Comparison of ENCODE assay signal across 16 cellular contexts in the genomic region with DNA sequence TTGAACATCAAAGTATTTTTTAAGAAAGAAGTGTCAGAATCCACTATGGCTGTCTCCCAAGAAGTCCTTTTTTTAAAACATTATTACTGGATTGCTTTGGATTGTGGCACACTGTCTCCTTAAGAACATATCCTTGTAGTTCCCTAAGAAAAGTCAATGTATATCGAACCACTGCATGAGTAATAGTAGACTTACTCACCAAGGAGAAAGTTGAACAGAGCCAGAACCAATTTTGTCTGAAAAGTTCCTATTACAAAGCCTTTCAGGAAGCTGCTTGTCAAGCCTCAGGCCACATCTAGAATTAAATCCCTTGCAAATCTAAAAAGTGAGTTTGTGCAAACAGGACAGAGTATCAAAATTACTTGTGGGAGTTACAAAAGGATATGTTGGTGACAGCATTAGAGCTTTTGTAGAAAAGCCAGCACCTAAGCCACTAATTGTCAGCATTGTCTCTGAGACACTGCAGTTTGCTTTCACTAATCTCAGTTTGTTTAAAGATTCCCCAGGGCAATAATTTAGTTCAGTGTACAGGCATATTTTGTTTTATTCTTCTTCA.
DNase-seq lines count a peak whose midpoint lies in the region; ATAC-seq and TF ChIP-seq lines count a peak whose summit lies in the region.
"Had no signal": no experiment of that assay in that cellular context is flagged by ENCODE, and none has a peak within 500 bp of the region (broad histone marks: within the 10 kb centered on the region; RNA-seq: fewer than 3 reads in every experiment).

No MANE protein-coding gene starts in this region.

- no peak overlapping the region for H3K4ac ChIP-seq in neuronal stem cell (ENCODE audit: low read length)

- no peak overlapping the region for H2BK120ac ChIP-seq in neuronal stem cell (ENCODE audit: low read depth, low read length)

- H3K9me3 ChIP-seq in mammary epithelial cell (replicated peaks; ENCODE audit: insufficient read depth, low read length) = no peaks in the 10 kb centered on the region
- no peaks in the 10 kb centered on the region for H3K9me3 ChIP-seq in neuronal stem cell (replicated peaks in 1 of 2; ENCODE audit: control insufficient read depth in 2 of 2, insufficient read depth in 1 of 2, low read depth in 1 of 2, low read length in 2 of 2)
- H3K9me3 ChIP-seq: mucosa of descending colon had no signal

- in situ Hi-C loops in mammary epithelial cell (cut with MboI; ENCODE audit: low sequenced_read_pairs in 2 of 2) = loop anchor here (10.0 kb wide), 1 partner anchor 369 kb away; no protein-coding TSS in a partner anchor

- peaks cover 21% of the 10 kb centered on the region for H3K4me1 ChIP-seq in mammary epithelial cell (ENCODE audit: insufficient read depth, low read length)
- H3K4me1 ChIP-seq in neuronal stem cell (ENCODE audit: control insufficient read depth in 2 of 2, insufficient read depth in 1 of 2, low read depth in 1 of 2, low read length in 2 of 2) = no peaks in the 10 kb centered on the region

- H3K36me3 ChIP-seq in mammary epithelial cell (ENCODE audit: insufficient read depth, low read length) (no peaks in the 10 kb centered on the region), neuronal stem cell (replicated peaks in 1 of 2; ENCODE audit: control insufficient read depth in 2 of 2, insufficient read depth in 2 of 2, low read length in 2 of 2) (no peaks in the 10 kb centered on the region)
- H3K36me3 ChIP-seq: BLaER1 treated with 17β-estradiol and CSF1 and Interleukin-3, amounts not matched to agents 10 nM and 100 nM had no signal

- no peak overlapping the region for H3K18ac ChIP-seq in neuronal stem cell (ENCODE audit: low read length)

- CTCF ChIA-PET in mammary epithelial cell (lab: Charles Lee; ENCODE audit: low non-redundant PET) = no interaction called here

- intact Hi-C loops in mammary epithelial cell (cut with micrococcal nuclease) (no loop called here), posterior vena cava (cut with DNase I) (loop anchor here (1.0 to 5.0 kb wide), 2 partner anchors 19 to 372 kb away; no protein-coding TSS in a partner anchor)

- H4K8ac ChIP-seq in neuronal stem cell (ENCODE audit: low read depth, low read length) = no peak overlapping the region

- no peak overlapping the region for H3K4me3 ChIP-seq in mammary epithelial cell (replicated peaks in 1 of 3; ENCODE audit: insufficient read depth in 1 of 3, low read depth in 2 of 3, low read length in 3 of 3)
- no peak overlapping the region for H3K4me3 ChIP-seq in neuronal stem cell (ENCODE audit: low read length in 2 of 2)
- H3K4me3 ChIP-seq: BLaER1 treated with 17β-estradiol and CSF1 and Interleukin-3, amounts not matched to agents 10 nM and 100 nM; K562; mucosa of descending colon had no signal

- no peaks in the 10 kb centered on the region for H3K27me3 Mint-ChIP-seq in activated T-helper 17 cell treated with anti-CD3 and anti-CD28 coated beads, Interleukin-2, amount 50 U/mL, for 72 hours
- H3K27me3 Mint-ChIP-seq: T-helper 17 cell had no signal

- WGBS in mammary epithelial cell (ENCODE audit: low coverage, missing lambda C conversion rate) = 0% methylated on average over 1 of the region's 1 CpG
- WGBS in neuronal stem cell (ENCODE audit: extremely low coverage in 2 of 2, insufficient read length in 2 of 2, insufficient replicate concordance in 1 of 2), 2 donors = no CpG with 5 or more reads among the region's 1 CpG

- H3K9ac ChIP-seq in mammary epithelial cell (ENCODE audit: insufficient read depth, low read length) (no peak overlapping the region), neuronal stem cell (ENCODE audit: low read depth, low read length, poor library complexity) (no peak overlapping the region)
- H3K9ac ChIP-seq: BLaER1 treated with 17β-estradiol and CSF1 and Interleukin-3, amounts not matched to agents 10 nM and 100 nM had no signal

- no peak for ATAC-seq in activated T-helper 17 cell treated with anti-CD3 and anti-CD28 coated beads, Interleukin-2, amount 50 U/mL, for 72 hours (replicated peaks)
- ATAC-seq in HG03521 (IDR thresholded peaks at IDR 0.05; ENCODE audit: unreplicated experiment) = no peak
- ATAC-seq: K562, mucosa of descending colon, T-helper 17 cell had no signal

- H3K4me2 ChIP-seq in mammary epithelial cell (ENCODE audit: insufficient read depth, low read depth, low read length) = peak overlapping the region; percentile 62
- H3K4me2 ChIP-seq in neuronal stem cell (ENCODE audit: insufficient read depth, low read length, poor library complexity, severe bottlenecking) = no peak overlapping the region
- H3K4me2 ChIP-seq: BLaER1 treated with 17β-estradiol and CSF1 and Interleukin-3, amounts not matched to agents 10 nM and 100 nM had no signal

- no peaks in the 10 kb centered on the region for H3K4me1 Mint-ChIP-seq in activated T-helper 17 cell treated with anti-CD3 and anti-CD28 coated beads, Interleukin-2, amount 50 U/mL, for 72 hours
- H3K4me1 Mint-ChIP-seq: T-helper 17 cell had no signal

- no peak overlapping the region for H4K91ac ChIP-seq in neuronal stem cell (ENCODE audit: low read depth, low read length, poor library complexity)

- no peak overlapping the region for H3K4me3 Mint-ChIP-seq in activated T-helper 17 cell treated with anti-CD3 and anti-CD28 coated beads, Interleukin-2, amount 50 U/mL, for 72 hours
- H3K4me3 Mint-ChIP-seq: T-helper 17 cell had no signal

- no peak overlapping the region for H2BK12ac ChIP-seq in neuronal stem cell (ENCODE audit: low read length)

- no peaks in the 10 kb centered on the region for H4K20me1 ChIP-seq in mammary epithelial cell (ENCODE audit: insufficient read depth, low read length)
- H4K20me1 ChIP-seq: BLaER1 treated with 17β-estradiol and CSF1 and Interleukin-3, amounts not matched to agents 10 nM and 100 nM had no signal

- no peak overlapping the region for H3K14ac ChIP-seq in neuronal stem cell (ENCODE audit: low read length)

- dilution Hi-C loops in mammary epithelial cell (cut with HindIII; ENCODE audit: low sequenced_read_pairs) = no loop called here

- no peak overlapping the region for H3K27ac Mint-ChIP-seq in activated T-helper 17 cell treated with anti-CD3 and anti-CD28 coated beads, Interleukin-2, amount 50 U/mL, for 72 hours
- H3K27ac Mint-ChIP-seq: activated T-helper 2 cell treated with anti-CD3 and anti-CD28 coated beads, Interferon-gamma antibody, Interleukin-2, Interleukin-4, amounts not matched to agents 10 μg/mL and 5 μg/mL and 100 μg/mL, durations not matched to agents 14 hours and 24 hours and 36 hours; T-helper 17 cell had no signal

- TF ChIP-seq CTCF in mammary epithelial cell (conservative IDR thresholded peaks at IDR 0.05 in 1 of 2, IDR thresholded peaks at IDR 0.05 in 1 of 2; ENCODE audit: extremely low read depth in 1 of 2, insufficient read depth in 1 of 2, low read depth in 1 of 2, low read length in 2 of 2) = no peak

- H2AK5ac ChIP-seq in neuronal stem cell (ENCODE audit: low read depth, low read length) = no peak overlapping the region

- no peak overlapping the region for H2BK5ac ChIP-seq in neuronal stem cell (ENCODE audit: low read length)

- peaks cover 3% of the 10 kb centered on the region for H3K9me3 Mint-ChIP-seq in activated T-helper 17 cell treated with anti-CD3 and anti-CD28 coated beads, Interleukin-2, amount 50 U/mL, for 72 hours
- H3K9me3 Mint-ChIP-seq: activated T-helper 2 cell treated with anti-CD3 and anti-CD28 coated beads, Interferon-gamma antibody, Interleukin-2, Interleukin-4, amounts not matched to agents 10 μg/mL and 5 μg/mL and 100 μg/mL, durations not matched to agents 14 hours and 24 hours and 36 hours had no signal

- no TSS peak for BruUV-seq in mammary epithelial cell (replicated peaks; lab: Mats Ljungman, UMichigan)

- H3K27me3 ChIP-seq in mammary epithelial cell (ENCODE audit: insufficient read depth, low read length) (no peaks in the 10 kb centered on the region), neuronal stem cell (ENCODE audit: control insufficient read depth in 3 of 3, insufficient read depth in 3 of 3, low read depth in 1 of 3, low read length in 3 of 3) (no peaks in the 10 kb centered on the region)
- H3K27me3 ChIP-seq: BLaER1 treated with 17β-estradiol and CSF1 and Interleukin-3, amounts not matched to agents 10 nM and 100 nM had no signal

- no peaks in the 10 kb centered on the region for H3K36me3 Mint-ChIP-seq in activated T-helper 17 cell treated with anti-CD3 and anti-CD28 coated beads, Interleukin-2, amount 50 U/mL, for 72 hours (ENCODE audit: low read depth)

- H3K27ac ChIP-seq in mammary epithelial cell (ENCODE audit: insufficient read depth, low read depth, low read length) = peak overlapping the region; percentile 8
- no peak overlapping the region for H3K27ac ChIP-seq in neuronal stem cell (replicated peaks; ENCODE audit: low read length)
- H3K27ac ChIP-seq: BLaER1 treated with 17β-estradiol and CSF1 and Interleukin-3, amounts not matched to agents 10 nM and 100 nM had no signal

- peak; percentile 47 for DNase-seq in COR-L47 (lab: John Stamatoyannopoulos, UW)
- peak; percentile 42 for DNase-seq in NCI-H2081 treated with DMSO at 0.1 percent for 48 hours (lab: John Stamatoyannopoulos, UW)
- DNase-seq in mammary epithelial cell = peak; percentile 78
- DNase-seq in kidney tubule cell (ENCODE audit: low spot score) = peak; percentile 49
- DNase-seq in neuronal stem cell (ENCODE audit: low spot score) = no peak
- no peak for DNase-seq in posterior vena cava (ENCODE audit: low spot score)
- DNase-seq: activated CD4-positive, alpha-beta T cell treated with anti-CD3 and anti-CD28 coated beads, Interleukin-2, amount 50 U/mL, for 4 hours; central memory CD4-positive, alpha-beta T cell; mucosa of descending colon; NCI-H2107; T-helper 17 cell had no signal

- no peak overlapping the region for H3K23ac ChIP-seq in neuronal stem cell (ENCODE audit: low read depth, low read length, poor library complexity)

- no peak overlapping the region for H2BK15ac ChIP-seq in neuronal stem cell (ENCODE audit: low read length)

- H3K79me1 ChIP-seq in neuronal stem cell (ENCODE audit: low read depth, low read length) = no peaks in the 10 kb centered on the region

- no peaks in the 10 kb centered on the region for H3K79me2 ChIP-seq in mammary epithelial cell (ENCODE audit: insufficient read depth, low read length)

- H2AFZ ChIP-seq in mammary epithelial cell (ENCODE audit: low read depth, low read length) (peak overlapping the region; percentile 38), neuronal stem cell (ENCODE audit: low read length) (no peak overlapping the region)

Comparison
In these comparisons a context has a peak if more than half of its experiments do, and no peak if none do; other contexts are left out.
1. DNase-seq: peak in COR-L47 (single experiment), NCI-H2081 treated with DMSO at 0.1 percent for 48 hours (single experiment), mammary epithelial cell (single experiment) and kidney tubule cell (single experiment); none in neuronal stem cell (single experiment) and posterior vena cava (single experiment).